19 cellular contexts compared by ENCODE assay signal in the genomic region with DNA sequence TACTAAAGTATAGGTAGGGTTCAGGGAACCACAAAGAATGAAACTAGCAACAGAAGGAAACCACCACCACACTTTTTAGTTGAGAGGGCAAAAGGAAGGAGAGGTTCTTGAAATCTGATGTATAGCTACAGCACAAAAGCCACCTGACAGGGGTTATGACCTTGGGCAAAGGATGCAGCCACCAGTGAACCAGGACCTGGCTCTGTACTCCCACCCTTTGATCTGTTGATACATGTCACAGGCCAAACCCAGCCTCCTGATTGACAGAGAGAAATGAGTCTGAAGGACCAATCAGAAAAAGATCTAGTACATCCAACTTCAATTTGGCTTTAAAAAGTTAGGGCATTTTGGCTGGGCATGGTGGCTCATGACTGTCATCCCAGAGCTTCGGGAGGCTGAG. TPM values are rescaled to one million over a fixed set of nuclear protein-coding genes. Genes with fewer than 3 reads are reported as not detected.
A peak's percentile ranks its signal among the peaks of the same experiment; 100 is the strongest.
DNase-seq lines count a peak whose midpoint lies in the region; ATAC-seq, FAIRE-seq and TF ChIP-seq lines count a peak whose summit lies in the region.
"Had no signal": no experiment of that assay in that cellular context is flagged by ENCODE, and none has a peak within 500 bp of the region (broad histone marks: within the 10 kb centered on the region; RNA-seq: fewer than 3 reads in every experiment).

No MANE protein-coding gene starts in this region.

- H3K27ac Mint-ChIP-seq in activated CD4-positive, alpha-beta T cell treated with anti-CD3 and anti-CD28 coated beads, Interleukin-2, amount 10 ng/mL, durations not matched to agents 24 days and 14 days = peak overlapping the region; percentile 78

- TF ChIP-seq RAD21 in GM12878 (IDR thresholded peaks at IDR 0.05; ENCODE audit: insufficient read depth, low read depth, low read length) = no peak

- TF ChIP-seq POLR2A in GM12878 (IDR thresholded peaks at IDR 0.05; ENCODE audit: low read depth, low read length) = no peak

- H3K4me3 Mint-ChIP-seq in activated CD4-positive, alpha-beta T cell treated with anti-CD3 and anti-CD28 coated beads, Interleukin-2, amount 10 ng/mL, durations not matched to agents 24 days and 14 days = peak overlapping the region; percentile 40

- RAD21 ChIA-PET in GM12878 (lab: Charles Lee; ENCODE audit: unreplicated experiment) = interaction anchor here (0.7 to 5.7 kb wide), 8 partner anchors 20 to 377 kb away, joined by 3 to 23 read pairs (median 4); partner anchors contain the start of gene BLM

- FAIRE-seq in GM12878 (lab: Jason Lieb, UNC) = peak; percentile 57

- H3K4me1 ChIP-seq in RWPE2 (ENCODE audit: insufficient read depth, poor library complexity, severe bottlenecking) = no peaks in the 10 kb centered on the region
- H3K4me1 ChIP-seq in GM12878 (ENCODE audit: control insufficient read depth, insufficient read depth, low read length) = peaks cover 16% of the 10 kb centered on the region

- ATAC-seq in RWPE2 (ENCODE audit: low read depth) (no peak), GM12878 (peak; percentile 39), GM19455 (IDR thresholded peaks at IDR 0.05; ENCODE audit: unreplicated experiment) (no peak)
- ATAC-seq: SK-N-SH treated with all-trans-retinoic acid at 6 μM for 48 hours had no signal

- H3K9me3 ChIP-seq in RWPE2 (ENCODE audit: severe bottlenecking) (no peaks in the 10 kb centered on the region), GM12878 (replicated peaks; ENCODE audit: control insufficient read depth, insufficient read depth, low read length) (no peaks in the 10 kb centered on the region)

- H3K4me1 Mint-ChIP-seq in activated CD4-positive, alpha-beta T cell treated with anti-CD3 and anti-CD28 coated beads, Interleukin-2, amount 10 ng/mL, durations not matched to agents 24 days and 14 days = peaks cover 24% of the 10 kb centered on the region

- CTCF ChIA-PET in GM12878 (lab: Yijun Ruan, JAX) = interaction anchor here (0.7 to 8.6 kb wide), 5 partner anchors 18 to 236 kb away, joined by 3 to 112 read pairs (median 7); partner anchors contain the start of genes FES and HDDC3

- SMC1A ChIA-PET in GM12878 (lab: Charles Lee; ENCODE audit: uncharacterized antibody, unreplicated experiment) = interaction anchor here (0.7 to 4.0 kb wide), 7 partner anchors 13 to 232 kb away, joined by 3 to 15 read pairs (median 6); no protein-coding TSS in a partner anchor

- H3K36me3 ChIP-seq in RWPE2 (ENCODE audit: low read depth) (no peaks in the 10 kb centered on the region), GM12878 (ENCODE audit: control insufficient read depth in 2 of 2, insufficient read depth in 2 of 2, low read length in 1 of 2) (no peaks in the 10 kb centered on the region)
- H3K36me3 ChIP-seq: BLaER1 had no signal

- POLR2A ChIA-PET in GM12878 (lab: Charles Lee) = interaction anchor here (0.6 to 1.0 kb wide), 4 partner anchors 23 to 232 kb away, joined by 3 to 7 read pairs (median 4); no protein-coding TSS in a partner anchor

- H2AFZ ChIP-seq in GM12878 (ENCODE audit: control insufficient read depth, low read depth, low read length) = peak overlapping the region; percentile 48

- no TSS peak for BruUV-seq in GM12878 (replicated peaks; lab: Mats Ljungman, UMichigan)

- no peaks in the 10 kb centered on the region for H3K27me3 Mint-ChIP-seq in activated CD4-positive, alpha-beta T cell treated with anti-CD3 and anti-CD28 coated beads, Interleukin-2, amount 10 ng/mL, durations not matched to agents 24 days and 14 days

- TF ChIP-seq CTCF in GM12865 (IDR thresholded peaks at IDR 0.05; ENCODE audit: insufficient read depth, low read depth, low read length, missing control alignments) (no peak), RWPE2 (IDR thresholded peaks at IDR 0.05; ENCODE audit: poor library complexity, severe bottlenecking) (no peak), GM12878 (IDR thresholded peaks at IDR 0.05 in 2 of 3, conservative IDR thresholded peaks at IDR 0.05 in 1 of 3; ENCODE audit: control insufficient read depth in 2 of 3, extremely low read depth in 1 of 3, insufficient read depth in 1 of 3, low read depth in 3 of 3, low read length in 3 of 3) (no peak)

- peaks cover 5% of the 10 kb centered on the region for H3K36me3 Mint-ChIP-seq in activated CD4-positive, alpha-beta T cell treated with anti-CD3 and anti-CD28 coated beads, Interleukin-2, amount 10 ng/mL, durations not matched to agents 24 days and 14 days (ENCODE audit: low read depth)

- H3K4me2 ChIP-seq in GM12878 (ENCODE audit: control insufficient read depth, insufficient read depth) = no peak overlapping the region; the same call in 1 of the 2 replicates
- H3K4me2 ChIP-seq: BLaER1 had no signal

- peak; percentile 81 for DNase-seq in activated CD4-positive, alpha-beta T cell treated with anti-CD3 and anti-CD28 coated beads, Interleukin-2, amount 10 ng/mL, durations not matched to agents 24 days and 14 days
- DNase-seq in activated CD4-positive, alpha-beta T cell treated with anti-CD3 and anti-CD28 coated beads for 48 hours = no peak
- peak; percentile 72 for DNase-seq in GM12865 (ENCODE audit: low read depth)
- DNase-seq in RWPE2 (ENCODE audit: low spot score) = peak; percentile 7
- no peak for DNase-seq in GM12878 (ENCODE audit: low read depth, low spot score)
- DNase-seq in occipital lobe (lab: John Stamatoyannopoulos, UW) = no peak
- no peak for DNase-seq in stimulated activated CD8-positive, alpha-beta memory T cell treated with anti-CD3 and anti-CD28 coated beads, Interleukin-4, amount 100 ng/mL, for 48 hours
- DNase-seq: 8988T, DMS 273 treated with DMSO at 0.1 percent for 48 hours, Karpas-422, NCI-H1417, NCI-H1930, NCI-H2171, NCI-H446 treated with DMSO at 0.1 percent for 48 hours, NCI-H748 treated with DMSO at 0.1 percent for 48 hours, Right ventricle myocardium superior had no signal

- no peaks in the 10 kb centered on the region for H3K79me2 ChIP-seq in GM12878 (ENCODE audit: control insufficient read depth, insufficient read depth, low read length)

- intact Hi-C loops in activated CD4-positive, alpha-beta T cell treated with anti-CD3 and anti-CD28 coated beads, Interleukin-2, amount 10 ng/mL, durations not matched to agents 24 days and 14 days (cut with micrococcal nuclease) = no loop called here
- intact Hi-C loops in GM12878 (cut with micrococcal nuclease; ENCODE audit: unreplicated experiment) = loop anchor here (1.0 to 10.0 kb wide), 3 partner anchors 172 to 372 kb away; partner anchors contain the start of gene CRTC3

- 100% methylated on average over 1 of the region's 1 CpG for WGBS in GM12878 (ENCODE audit: insufficient coverage, insufficient replicate concordance, low lambda C conversion rate, missing lambda C conversion rate)

- in situ Hi-C loops in GM12878 (cut with MboI) = no loop called here

- H3K9ac ChIP-seq in GM12878 (ENCODE audit: control insufficient read depth, insufficient read depth, low read length) = no peak overlapping the region
- H3K9ac ChIP-seq: BLaER1 had no signal

- H3K4me3 ChIP-seq in GM12865 (ENCODE audit: low read depth, low read length) (no peak overlapping the region), RWPE2 (ENCODE audit: severe bottlenecking) (no peak overlapping the region), GM12878 (no peak overlapping the region)
- H3K4me3 ChIP-seq: BLaER1 had no signal

- no peaks in the 10 kb centered on the region for H4K20me1 ChIP-seq in GM12878 (ENCODE audit: control insufficient read depth, insufficient read depth)
- H4K20me1 ChIP-seq: BLaER1 had no signal

- H3K27ac ChIP-seq in RWPE2 (ENCODE audit: poor library complexity, severe bottlenecking) (no peak overlapping the region), GM12878 (ENCODE audit: control insufficient read depth, insufficient read depth) (no peak overlapping the region)
- H3K27ac ChIP-seq: BLaER1 had no signal

- no peak for TF ChIP-seq EP300 in GM12878 (IDR thresholded peaks at IDR 0.05; ENCODE audit: borderline replicate concordance in 1 of 2, control insufficient read depth in 1 of 2, low read depth in 2 of 2, low read length in 2 of 2)

- H3K9me3 Mint-ChIP-seq in activated CD4-positive, alpha-beta T cell treated with anti-CD3 and anti-CD28 coated beads, Interleukin-2, amount 10 ng/mL, durations not matched to agents 24 days and 14 days = no peaks in the 10 kb centered on the region

- H3K27me3 ChIP-seq in RWPE2 (ENCODE audit: insufficient read depth, poor library complexity, severe bottlenecking) (no peaks in the 10 kb centered on the region), GM12878 (replicated peaks in 1 of 2; ENCODE audit: control insufficient read depth in 2 of 2, insufficient read depth in 2 of 2, low read length in 1 of 2) (no peaks in the 10 kb centered on the region)
- H3K27me3 ChIP-seq: BLaER1 had no signal

TF ChIP-seq in GM12878, 131 proteins besides CTCF, POLR2A, EP300 and RAD21 (continues in another document):
- TF ChIP-seq PKNOX1 (IDR thresholded peaks at IDR 0.05) (peak; percentile 91), ZNF274 (IDR thresholded peaks at IDR 0.05; ENCODE audit: insufficient read depth, insufficient read length) (no peak)

RNA-seq across cellular contexts. Expression of gene BLM, which starts 20.0 kb away (rescaled TPM):
- 64.1 and 66.4 TPM in 2 replicates for total RNA-seq in activated CD4-positive, alpha-beta T cell treated with anti-CD3 and anti-CD28 coated beads, Interleukin-2, amount 10 ng/mL, durations not matched to agents 24 days and 14 days
- total RNA-seq in GM12878 (2013; cell fraction: nucleolus; rRNA removed) = 46.6 and 51.1 TPM in 2 replicates
- total RNA-seq in GM12878 (2014; rRNA removed) = 47.8 and 65.9 TPM in 2 replicates
- 68.4 and 71.7 TPM in 2 replicates for total RNA-seq in GM12878 (2014; rRNA removed; fragmentation: Illumina TruSeq; extraction: Trizol)
- 48.1 and 48.2 TPM in 2 replicates for total RNA-seq in GM12878 (2021)
- polyA plus RNA-seq in GM12878 (2011; ENCODE audit: low read depth) = 14.3 TPM
- polyA plus RNA-seq in GM12878 (2011; rRNA removed) = 23.0 and 34.7 TPM in 2 replicates
- polyA plus RNA-seq in GM12878 (2011; cell fraction: cytosol; rRNA removed) = 13.1 and 15.1 TPM in 2 replicates
- 22.6 and 29.1 TPM in 2 replicates for polyA plus RNA-seq in GM12878 (2011; cell fraction: nucleus; rRNA removed)
- polyA plus RNA-seq in GM12878 (2012) = 28.7 and 29.9 TPM in 2 replicates
- 49.3 and 62.5 TPM in 2 replicates for polyA plus RNA-seq in GM12878 (2014; fragmentation: Illumina TruSeq; extraction: Trizol)
- 10 to 100 TPM; 25.3 to 28.2 TPM for polyA plus RNA-seq in GM12878 (2014; fragmentation: Nextera tagmentation; extraction: Ambion mirVana)
- polyA plus RNA-seq in GM12878 (2014; rRNA removed) = 34.6 and 42.3 TPM in 2 replicates
- 10 to 100 TPM; 41.9 to 45.5 TPM for polyA plus RNA-seq in GM12878 (2016; fragmentation: Nextera tagmentation; extraction: Ambion mirVana)
- 42.4 and 53.2 TPM in 2 replicates for polyA minus RNA-seq in GM12878 (2011; rRNA and poly(A)+ RNA removed)
- 6.0 and 13.4 TPM in 2 replicates for polyA minus RNA-seq in GM12878 (2011; cell fraction: cytosol; rRNA and poly(A)+ RNA removed)
- polyA minus RNA-seq in GM12878 (2011; cell fraction: nucleus; rRNA and poly(A)+ RNA removed) = 8.2 and 12.5 TPM in 2 replicates
- 3.6 TPM for total RNA-seq in occipital lobe

Comparison
In these comparisons a context has a peak if more than half of its experiments do, and no peak if none do; other contexts are left out.
1. DNase-seq: peak in activated CD4-positive, alpha-beta T cell treated with anti-CD3 and anti-CD28 coated beads, Interleukin-2, amount 10 ng/mL, durations not matched to agents 24 days and 14 days (single experiment), GM12865 (single experiment) and RWPE2 (single experiment); none in activated CD4-positive, alpha-beta T cell treated with anti-CD3 and anti-CD28 coated beads for 48 hours (single experiment), GM12878 (single experiment), occipital lobe (single experiment) and stimulated activated CD8-positive, alpha-beta memory T cell treated with anti-CD3 and anti-CD28 coated beads, Interleukin-4, amount 100 ng/mL, for 48 hours (single experiment).
2. RNA of gene BLM, which starts 20.0 kb away (total RNA-seq): 64.1 to 66.4 TPM in activated CD4-positive, alpha-beta T cell treated with anti-CD3 and anti-CD28 coated beads, Interleukin-2, amount 10 ng/mL, durations not matched to agents 24 days and 14 days and 46.6 to 71.7 TPM in GM12878; 3.6 TPM in occipital lobe (single experiment); every median in the first group is over 10 times any median in the second.